In genomic region chr20:14568701-14569100, GRCh38 we compare ENCODE assay signal across 19 cellular contexts.
A peak's percentile ranks its signal among the peaks of the same experiment; 100 is the strongest.
DNase-seq lines count a peak whose midpoint lies in the region; ATAC-seq, FAIRE-seq and TF ChIP-seq lines count a peak whose summit lies in the region.
"Had no signal": no experiment of that assay in that cellular context is flagged by ENCODE, and none has a peak within 500 bp of the region (broad histone marks: within the 10 kb centered on the region; RNA-seq: fewer than 3 reads in every experiment).

No MANE protein-coding gene starts in this region.

- no peaks in the 10 kb centered on the region for H3K79me1 ChIP-seq in neuronal stem cell (ENCODE audit: low read depth, low read length)

- H3K14ac ChIP-seq in neuronal stem cell (ENCODE audit: low read length): no peak overlapping the region

- TF ChIP-seq RAD21 in HepG2 (CRISPR knock-in tag; IDR thresholded peaks at IDR 0.05): no peak

- H2AK5ac ChIP-seq in neuronal stem cell (ENCODE audit: low read depth, low read length): no peak overlapping the region

- H4K91ac ChIP-seq in neuronal stem cell (ENCODE audit: low read depth, low read length, poor library complexity): no peak overlapping the region

- no peak overlapping the region for H2BK15ac ChIP-seq in neuronal stem cell (ENCODE audit: low read length)

- H2AFZ ChIP-seq in HepG2 (ENCODE audit: low read length) (no peak overlapping the region), neuronal stem cell (ENCODE audit: low read length) (peak overlapping the region; percentile 17)

- TF ChIP-seq POLR2A in HepG2 (IDR thresholded peaks at IDR 0.05; ENCODE audit: insufficient read depth in 1 of 2, low read depth in 2 of 2, low read length in 2 of 2) (no peak), right lobe of liver (IDR thresholded peaks at IDR 0.05) (no peak)

- no peaks in the 10 kb centered on the region for H4K20me1 ChIP-seq in HepG2 (ENCODE audit: insufficient read depth, low read length)

- TF ChIP-seq CTCF in HepG2 (CRISPR knock-in tag; IDR thresholded peaks at IDR 0.05) (no peak), right lobe of liver (IDR thresholded peaks at IDR 0.05) (no peak), epithelial cell of esophagus (IDR thresholded peaks at IDR 0.05; ENCODE audit: insufficient read depth, low read depth, low read length, missing control alignments) (no peak), omental fat pad (IDR thresholded peaks at IDR 0.05) (no peak), chondrocyte (IDR thresholded peaks at IDR 0.05) (no peak), GM13976 (IDR thresholded peaks at IDR 0.05; ENCODE audit: borderline replicate concordance, control extremely low read depth, extremely low read depth, insufficient read depth, missing control alignments) (no peak)

- no peaks in the 10 kb centered on the region for H3K36me3 ChIP-seq in HepG2 (replicated peaks in 1 of 2; ENCODE audit: control insufficient read depth in 1 of 2, insufficient read depth in 2 of 2, low read length in 2 of 2)
- no peaks in the 10 kb centered on the region for H3K36me3 ChIP-seq in right lobe of liver
- H3K36me3 ChIP-seq in neuronal stem cell (replicated peaks in 1 of 2; ENCODE audit: control insufficient read depth in 2 of 2, insufficient read depth in 2 of 2, low read length in 2 of 2): no peaks in the 10 kb centered on the region
- no peaks in the 10 kb centered on the region for H3K36me3 ChIP-seq in CD8-positive, alpha-beta memory T cell (ENCODE audit: insufficient read depth, low read length)

- 58% methylated on average over 3 of the region's 3 CpGs for WGBS in HepG2 (ENCODE audit: low lambda C conversion rate)
- WGBS in right lobe of liver (ENCODE audit: insufficient coverage, low coverage, low lambda C conversion rate, missing lambda C conversion rate): 98% methylated on average over 3 of the region's 3 CpGs
- WGBS in neuronal stem cell (ENCODE audit: extremely low coverage in 2 of 2, insufficient read length in 2 of 2, insufficient replicate concordance in 1 of 2), 2 donors: no CpG with 5 or more reads among the region's 3 CpGs

- H3K9ac ChIP-seq in HepG2 (ENCODE audit: insufficient read depth, low read depth, low read length): no peak overlapping the region
- no peak overlapping the region for H3K9ac ChIP-seq in neuronal stem cell (ENCODE audit: low read depth, low read length, poor library complexity)

- intact Hi-C loops in HepG2 (cut with micrococcal nuclease; ENCODE audit: unreplicated experiment) (no loop called here), right lobe of liver (cut with DNase I) (no loop called here)

- FAIRE-seq in HepG2 (lab: Jason Lieb, UNC): no peak
- FAIRE-seq: A204.1 had no signal

- POLR2A ChIA-PET in HepG2 (lab: Yijun Ruan, JAX): no interaction called here
- POLR2A ChIA-PET in CD8-positive, alpha-beta memory T cell (lab: Charles Lee): no interaction called here

- CTCF ChIA-PET in HepG2 (lab: Yijun Ruan, JAX; ENCODE audit: low intra/inter-chr PET ratio, low total read pairs): no interaction called here
- CTCF ChIA-PET in CD8-positive, alpha-beta memory T cell (lab: Charles Lee): no interaction called here

- H3K23ac ChIP-seq in neuronal stem cell (ENCODE audit: low read depth, low read length, poor library complexity): no peak overlapping the region

- no peak overlapping the region for H3K4me3 Mint-ChIP-seq in CD8-positive, alpha-beta memory T cell
- no peak overlapping the region for H3K4me3 Mint-ChIP-seq in chondrocyte (ENCODE audit: unreplicated experiment)

- no peaks in the 10 kb centered on the region for H3K27me3 ChIP-seq in HepG2 (ENCODE audit: control insufficient read depth in 1 of 2, insufficient read depth in 2 of 2, low read length in 2 of 2)
- H3K27me3 ChIP-seq in right lobe of liver: no peaks in the 10 kb centered on the region
- no peaks in the 10 kb centered on the region for H3K27me3 ChIP-seq in neuronal stem cell (ENCODE audit: control insufficient read depth in 3 of 3, insufficient read depth in 3 of 3, low read depth in 1 of 3, low read length in 3 of 3)
- no peaks in the 10 kb centered on the region for H3K27me3 ChIP-seq in CD8-positive, alpha-beta memory T cell (ENCODE audit: insufficient read depth, low read length, poor library complexity, severe bottlenecking)

- H2BK120ac ChIP-seq in neuronal stem cell (ENCODE audit: low read depth, low read length): no peak overlapping the region

- H3K27ac Mint-ChIP-seq in CD8-positive, alpha-beta memory T cell: no peak overlapping the region
- no peak overlapping the region for H3K27ac Mint-ChIP-seq in chondrocyte (ENCODE audit: unreplicated experiment)

- in situ Hi-C loops in HepG2 (cut with HindIII; ENCODE audit: extremely low pct_ligation_motif_present, low pct_unique_long_range_greater_than_20kb): no loop called here
- in situ Hi-C loops in GM13976 (cut with MboI; ENCODE audit: low sequenced_read_pairs, unreplicated experiment): no loop called here

- no TSS peak for BruUV-seq in HepG2 (replicated peaks; lab: Mats Ljungman, UMichigan)

- TF ChIP-seq EP300 in HepG2 (IDR thresholded peaks at IDR 0.05; ENCODE audit: low read depth in 2 of 2, low read length in 2 of 2) (no peak), HepG2 (CRISPR knock-in tag; IDR thresholded peaks at IDR 0.05; ENCODE audit: borderline replicate concordance) (no peak)

- H3K4ac ChIP-seq in neuronal stem cell (ENCODE audit: low read length): no peak overlapping the region

- no peaks in the 10 kb centered on the region for H3K27me3 Mint-ChIP-seq in CD8-positive, alpha-beta memory T cell
- no peaks in the 10 kb centered on the region for H3K27me3 Mint-ChIP-seq in chondrocyte (ENCODE audit: low read depth)

- H3K9me3 ChIP-seq in HepG2 (ENCODE audit: low read length) (peaks cover 13% of the 10 kb centered on the region; the same call in 1 of the 2 replicates), right lobe of liver (no peaks in the 10 kb centered on the region), neuronal stem cell (replicated peaks in 1 of 2; ENCODE audit: control insufficient read depth in 2 of 2, insufficient read depth in 1 of 2, low read depth in 1 of 2, low read length in 2 of 2) (peaks cover 6 to 15% of the 10 kb centered on the region in 2 donors)
- H3K9me3 ChIP-seq in CD8-positive, alpha-beta memory T cell (ENCODE audit: low read length): no peaks in the 10 kb centered on the region

- no peak overlapping the region for H2BK5ac ChIP-seq in neuronal stem cell (ENCODE audit: low read length)

- H3K4me2 ChIP-seq in HepG2 (ENCODE audit: low read depth, low read length) (no peak overlapping the region), neuronal stem cell (ENCODE audit: insufficient read depth, low read length, poor library complexity, severe bottlenecking) (peak overlapping the region; percentile 21)

- H3K4me3 ChIP-seq in HepG2 (replicated peaks in 1 of 3; ENCODE audit: insufficient read depth in 1 of 3, low read depth in 2 of 3, low read length in 3 of 3) (no peak overlapping the region), right lobe of liver (no peak overlapping the region), epithelial cell of esophagus (ENCODE audit: low read length) (no peak overlapping the region), neuronal stem cell (ENCODE audit: low read length in 2 of 2) (no peak overlapping the region)
- H3K4me3 ChIP-seq in CD8-positive, alpha-beta memory T cell (ENCODE audit: low read length): no peak overlapping the region

- no peaks in the 10 kb centered on the region for H3K36me3 Mint-ChIP-seq in CD8-positive, alpha-beta memory T cell
- H3K36me3 Mint-ChIP-seq in chondrocyte (ENCODE audit: low read depth): no peaks in the 10 kb centered on the region

- no peak overlapping the region for H3K18ac ChIP-seq in neuronal stem cell (ENCODE audit: low read length)

- no peaks in the 10 kb centered on the region for H3K79me2 ChIP-seq in HepG2 (ENCODE audit: insufficient read depth, low read length)

- ATAC-seq in HepG2 (no peak), right lobe of liver (no peak), omental fat pad (ENCODE audit: low FRiP score) (no peak)

- no peaks in the 10 kb centered on the region for H3K4me1 Mint-ChIP-seq in CD8-positive, alpha-beta memory T cell
- no peaks in the 10 kb centered on the region for H3K4me1 Mint-ChIP-seq in chondrocyte (ENCODE audit: low read depth)

- H3K9me3 Mint-ChIP-seq in CD8-positive, alpha-beta memory T cell: peaks cover 2 to 35% (median 13%) of the 10 kb centered on the region in 5 donors
- peaks cover 13% of the 10 kb centered on the region for H3K9me3 Mint-ChIP-seq in chondrocyte (ENCODE audit: low read depth)

- no peak overlapping the region for H2BK12ac ChIP-seq in neuronal stem cell (ENCODE audit: low read length)

- no peaks in the 10 kb centered on the region for H3K4me1 ChIP-seq in HepG2 (ENCODE audit: insufficient read depth, low read length)
- no peaks in the 10 kb centered on the region for H3K4me1 ChIP-seq in right lobe of liver
- H3K4me1 ChIP-seq in neuronal stem cell (ENCODE audit: control insufficient read depth in 2 of 2, insufficient read depth in 1 of 2, low read depth in 1 of 2, low read length in 2 of 2): peaks cover 0 to 11% of the 10 kb centered on the region in 2 donors
- no peaks in the 10 kb centered on the region for H3K4me1 ChIP-seq in CD8-positive, alpha-beta memory T cell (ENCODE audit: insufficient read depth, low read length)

- H4K8ac ChIP-seq in neuronal stem cell (ENCODE audit: low read depth, low read length): no peak overlapping the region

- DNase-seq in HepG2 (ENCODE audit: low spot score) (no peak), right lobe of liver (no peak), epithelial cell of esophagus (ENCODE audit: low read depth) (peak; percentile 47), neuronal stem cell (ENCODE audit: low spot score) (no peak), omental fat pad (ENCODE audit: low spot score) (no peak), chondrocyte (ENCODE audit: low spot score) (no peak), GM13976 (ENCODE audit: low spot score) (no peak)
- no peak for DNase-seq in CD8-positive, alpha-beta memory T cell
- DNase-seq: COR-L47; DMS153; MV-4-11; NCI-H1417 treated with DMSO at 0.1 percent for 48 hours; NCI-H2029; NCI-H524; NK-92 treated with Interleukin-12 subunit alpha and Interleukin-12 subunit beta, amount 100 ng/mL, for 24 hours; OCI-M1 had no signal

- H3K27ac ChIP-seq in HepG2 (ENCODE audit: extremely low read length, insufficient read depth, low read length): no peak overlapping the region
- no peak overlapping the region for H3K27ac ChIP-seq in right lobe of liver
- peak overlapping the region; percentile 70 for H3K27ac ChIP-seq in neuronal stem cell (replicated peaks; ENCODE audit: low read length)
- H3K27ac ChIP-seq in CD8-positive, alpha-beta memory T cell (ENCODE audit: low read depth, low read length): no peak overlapping the region
- H3K27ac ChIP-seq: C4-2B, RWPE1 had no signal

TF ChIP-seq in HepG2, 621 proteins besides CTCF, POLR2A, EP300 and RAD21 (continues in another document):
- TF ChIP-seq TCF7L2 (IDR thresholded peaks at IDR 0.05; ENCODE audit: low read depth, low read length): 0 out of 2 replicates have a peak, but pooled peaks have one; percentile 3
